ENCODE assay signal across 20 cellular contexts in the genomic region with DNA sequence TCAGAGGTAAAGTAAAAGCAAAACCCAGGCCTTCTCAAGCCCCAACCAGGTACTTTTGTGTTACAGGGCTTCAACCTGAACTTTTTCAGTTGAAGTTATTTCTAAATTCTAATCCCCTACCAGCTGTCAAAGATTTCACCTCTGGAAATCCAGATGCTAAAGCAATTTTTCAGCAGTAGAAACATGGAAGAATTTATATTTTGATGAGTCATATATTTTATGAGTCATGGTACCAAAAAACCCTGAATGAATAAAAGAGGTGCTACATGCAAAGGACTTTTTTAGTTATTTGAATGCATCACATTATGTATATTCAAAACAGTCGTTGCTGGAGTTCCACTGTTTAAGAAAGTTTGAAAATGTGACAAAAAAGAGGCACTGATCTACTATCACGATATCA.
"Had no signal": no experiment of that assay in that cellular context is flagged by ENCODE, and none has a peak within 500 bp of the region (broad histone marks: within the 10 kb centered on the region; RNA-seq: fewer than 3 reads in every experiment).

No MANE protein-coding gene starts in this region.

- H3K4me1 ChIP-seq: adrenal gland, esophagus squamous epithelium, gastroesophageal sphincter, heart right ventricle, lower lobe of right lung, sigmoid colon, spleen had no signal

- H3K36me3 ChIP-seq: adrenal gland, cardiac muscle cell, esophagus squamous epithelium, gastroesophageal sphincter, heart right ventricle, lower lobe of right lung, sigmoid colon, spleen had no signal

- DNase-seq: activated CD4-positive, alpha-beta T cell treated with anti-CD3 and anti-CD28 coated beads, Interleukin-2, amount 50 U/mL, for 1 hour; activated CD4-positive, CD25-positive, alpha-beta regulatory T cell treated with anti-CD3 and anti-CD28 coated beads, Interleukin-2, amount 50 U/mL, for 72 hours; activated CD8-positive, alpha-beta memory T cell treated with anti-CD3 and anti-CD28 coated beads, Interleukin-2, amount 50 U/mL, for 48 hours; activated gamma-delta T cell; activated T-cell treated with anti-CD3 and anti-CD28 coated beads, Interleukin-2, amount 50 U/mL, for 48 hours; adrenal gland; dermis blood vessel endothelial cell; effector memory CD4-positive, alpha-beta T cell; esophagus squamous epithelium; heart right ventricle; left cardiac atrium; lower lobe of right lung; sigmoid colon; spleen; stimulated activated CD8-positive, alpha-beta memory T cell treated with anti-CD3 and anti-CD28 coated beads, Interleukin-4, amount 100 ng/mL, for 48 hours; stimulated activated naive CD4-positive, alpha-beta T cell; T-helper 17 cell had no signal

- ATAC-seq: gastroesophageal sphincter, heart right ventricle, left cardiac atrium, lower lobe of right lung, T-helper 17 cell had no signal

- H3K27me3 ChIP-seq: adrenal gland, cardiac muscle cell, esophagus squamous epithelium, gastroesophageal sphincter, heart right ventricle, sigmoid colon, spleen had no signal

- H3K9me3 ChIP-seq: adrenal gland, esophagus squamous epithelium, gastroesophageal sphincter, heart right ventricle, lower lobe of right lung, sigmoid colon, spleen had no signal

- H3K4me3 ChIP-seq: adrenal gland, cardiac muscle cell, esophagus squamous epithelium, gastroesophageal sphincter, heart right ventricle, lower lobe of right lung, sigmoid colon, spleen had no signal

- H3K27ac ChIP-seq: adrenal gland, cardiac muscle cell, esophagus squamous epithelium, gastroesophageal sphincter, heart right ventricle, lower lobe of right lung, sigmoid colon, spleen, VCaP had no signal
